28 cellular contexts compared by ENCODE assay signal in genomic region chr2:134667541-134667940, GRCh38. TPM values are rescaled to one million over a fixed set of nuclear protein-coding genes. Genes with fewer than 3 reads are reported as not detected.
DNase-seq lines count a peak whose midpoint lies in the region; ATAC-seq and TF ChIP-seq lines count a peak whose summit lies in the region.
"Had no signal": no experiment of that assay in that cellular context is flagged by ENCODE, and none has a peak within 500 bp of the region (broad histone marks: within the 10 kb centered on the region; RNA-seq: fewer than 3 reads in every experiment).

No MANE protein-coding gene starts in this region.

- intact Hi-C loops in CD4-positive, alpha-beta memory T cell (cut with micrococcal nuclease): loop anchor here (5.0 kb wide), 2 partner anchors 50 to 1470 kb away; partner anchors contain the start of gene TMEM163
- intact Hi-C loops in PC-3 (cut with micrococcal nuclease): no loop called here

- H3K27ac Mint-ChIP-seq in CD4-positive, alpha-beta memory T cell: peak overlapping the region in 5 of 7 donors; percentile 24 to 99 (median 46)
- H3K27ac Mint-ChIP-seq: activated CD8-positive, alpha-beta T cell treated with anti-CD3 and anti-CD28 coated beads, Interleukin-2, amount 10 ng/mL, durations not matched to agents 7 days and 5 days; activated naive CD8-positive, alpha-beta T cell treated with anti-CD3 and anti-CD28 coated beads, Interleukin-2, amount 10 ng/mL, durations not matched to agents 7 days and 5 days; CD8-positive, alpha-beta T cell; mesothelial cell of epicardium had no signal

- H4K20me1 ChIP-seq in PC-3 (ENCODE audit: low read length) (no peaks in the 10 kb centered on the region), osteoblast (ENCODE audit: insufficient read depth, low read length) (no peaks in the 10 kb centered on the region)

- no peaks in the 10 kb centered on the region for H3F3A ChIP-seq in PC-3 (ENCODE audit: low read length, unreplicated experiment)

- POLR2A ChIA-PET in CD4-positive, alpha-beta memory T cell (lab: Charles Lee; ENCODE audit: partially characterized antibody): no interaction called here
- POLR2A ChIA-PET in PC-3 (lab: Charles Lee; ENCODE audit: unreplicated experiment): no interaction called here

- CTCF ChIA-PET in CD4-positive, alpha-beta memory T cell (lab: Charles Lee; ENCODE audit: partially characterized antibody): interaction anchor here (1.1 kb wide), 1 partner anchor 10 kb away, joined by 3 read pairs; no protein-coding TSS in a partner anchor
- CTCF ChIA-PET in PC-3 (lab: Charles Lee): interaction anchor here (0.5 kb wide), 1 partner anchor 9 kb away, joined by 5 read pairs; no protein-coding TSS in a partner anchor

- H3K4me1 ChIP-seq in CD4-positive, alpha-beta memory T cell (ENCODE audit: insufficient read depth, low read length): peaks cover 73% of the 10 kb centered on the region
- H3K4me1 ChIP-seq in PC-3 (ENCODE audit: insufficient read depth, low read length) (peaks cover 11% of the 10 kb centered on the region), osteoblast (ENCODE audit: insufficient read depth, low read length) (no peaks in the 10 kb centered on the region)

- TF ChIP-seq CTCF in PC-3 (conservative IDR thresholded peaks at IDR 0.05; ENCODE audit: low read depth, low read length): no peak
- no peak for TF ChIP-seq CTCF in osteoblast (IDR thresholded peaks at IDR 0.05; ENCODE audit: extremely low read depth, low read depth, low read length)

- H3K27me3 Mint-ChIP-seq in CD4-positive, alpha-beta memory T cell: peaks cover 0 to 1% of the 10 kb centered on the region in 2 donors

- ATAC-seq in PC-3 (peak; percentile 76), HG03135 (IDR thresholded peaks at IDR 0.05; ENCODE audit: unreplicated experiment) (no peak), HG03439 (IDR thresholded peaks at IDR 0.05; ENCODE audit: unreplicated experiment) (no peak)
- ATAC-seq: activated CD8-positive, alpha-beta T cell treated with anti-CD3 and anti-CD28 coated beads, Interleukin-2, amount 10 ng/mL, durations not matched to agents 7 days and 5 days; CD8-positive, alpha-beta T cell had no signal

- H3K9ac ChIP-seq in PC-3 (ENCODE audit: low read length): no peak overlapping the region
- H3K9ac ChIP-seq: KMS-11 had no signal

- H3K9me2 ChIP-seq in PC-3 (replicated peaks; ENCODE audit: low read length): no peaks in the 10 kb centered on the region

- no peak overlapping the region for H3K27ac ChIP-seq in CD4-positive, alpha-beta memory T cell (ENCODE audit: low read depth, low read length)
- H3K27ac ChIP-seq in PC-3 (ENCODE audit: low read length): no peak overlapping the region
- H3K27ac ChIP-seq in osteoblast (ENCODE audit: low read depth, low read length): no peak overlapping the region
- H3K27ac ChIP-seq: epithelial cell of prostate, KMS-11 had no signal

- no peaks in the 10 kb centered on the region for H3K9me3 ChIP-seq in CD4-positive, alpha-beta memory T cell (ENCODE audit: control insufficient read depth in 1 of 2, low read length in 2 of 2)
- H3K9me3 ChIP-seq in PC-3 (ENCODE audit: low read length): no peaks in the 10 kb centered on the region
- H3K9me3 ChIP-seq in osteoblast (ENCODE audit: low read depth, low read length): no peaks in the 10 kb centered on the region

- no peak for DNase-seq in CD4-positive, alpha-beta memory T cell
- DNase-seq in PC-3: peak; percentile 44
- DNase-seq in glomerular visceral epithelial cell (ENCODE audit: extremely low spot score): peak; percentile 62
- DNase-seq in osteoblast (ENCODE audit: insufficient read length, low spot score, missing footprints): peak; percentile 32
- no peak for DNase-seq in activated T-cell treated with anti-CD3 and anti-CD28 coated beads, Interleukin-2, amount 50 U/mL, for 1 hour
- DNase-seq: activated CD8-positive, alpha-beta T cell treated with anti-CD3 and anti-CD28 coated beads, Interleukin-2, amount 10 ng/mL, durations not matched to agents 7 days and 5 days; activated effector memory CD4-positive, alpha-beta T cell treated with anti-CD3 and anti-CD28 coated beads, Interleukin-2, amount 50 U/mL, for 16 hours; activated naive CD8-positive, alpha-beta T cell treated with anti-CD3 and anti-CD28 coated beads, Interleukin-2, amount 10 ng/mL, durations not matched to agents 7 days and 5 days; aorta; CD8-positive, alpha-beta T cell; effector CD4-positive, alpha-beta T cell; H7; islet precursor cell; MM.1S; naive B cell; NCI-H1417; NCI-H2029; NCI-H524 treated with DMSO at 0.1 percent for 48 hours; NK-92 treated with Interleukin-12 subunit alpha and Interleukin-12 subunit beta, amount 100 ng/mL, for 24 hours; occipital lobe; Right ventricle myocardium superior; stimulated activated CD4-positive, alpha-beta T cell treated with anti-CD3 and anti-CD28 coated beads, Interleukin-4, amount 100 ng/mL, for 24 hours; trophoblast cell had no signal

- no peaks in the 10 kb centered on the region for H3K36me3 Mint-ChIP-seq in CD4-positive, alpha-beta memory T cell
- H3K36me3 Mint-ChIP-seq: activated naive CD8-positive, alpha-beta T cell treated with anti-CD3 and anti-CD28 coated beads, Interleukin-2, amount 10 ng/mL, durations not matched to agents 7 days and 5 days; CD8-positive, alpha-beta T cell; mesothelial cell of epicardium; naive B cell had no signal

- peak overlapping the region; percentile 17 for H3K4me2 ChIP-seq in PC-3 (ENCODE audit: low read length)
- no peak overlapping the region for H3K4me2 ChIP-seq in osteoblast (ENCODE audit: insufficient read depth, low read length)
- H3K4me2 ChIP-seq: KMS-11 had no signal

- peak overlapping the region in 5 of 8 donors; percentile 17 to 62 (median 44) for H3K4me3 Mint-ChIP-seq in CD4-positive, alpha-beta memory T cell
- H3K4me3 Mint-ChIP-seq: activated CD8-positive, alpha-beta T cell treated with anti-CD3 and anti-CD28 coated beads, Interleukin-2, amount 10 ng/mL, durations not matched to agents 7 days and 5 days; activated naive CD8-positive, alpha-beta T cell treated with anti-CD3 and anti-CD28 coated beads, Interleukin-2, amount 10 ng/mL, durations not matched to agents 7 days and 5 days; mesothelial cell of epicardium had no signal

- peaks cover 0 to 3% (median 0%) of the 10 kb centered on the region in 8 donors for H3K9me3 Mint-ChIP-seq in CD4-positive, alpha-beta memory T cell
- H3K9me3 Mint-ChIP-seq: activated naive CD8-positive, alpha-beta T cell treated with anti-CD3 and anti-CD28 coated beads, Interleukin-2, amount 10 ng/mL, durations not matched to agents 7 days and 5 days; CD8-positive, alpha-beta T cell; mesothelial cell of epicardium had no signal

- H3K4me1 Mint-ChIP-seq in CD4-positive, alpha-beta memory T cell: peaks cover 62 to 87% (median 78%) of the 10 kb centered on the region in 4 donors
- H3K4me1 Mint-ChIP-seq: mesothelial cell of epicardium had no signal

- no TSS peak for BruUV-seq in PC-3 (replicated peaks; lab: Mats Ljungman, UMichigan)

- no peaks in the 10 kb centered on the region for H3K27me3 ChIP-seq in CD4-positive, alpha-beta memory T cell (ENCODE audit: insufficient read depth, low read length)
- no peaks in the 10 kb centered on the region for H3K27me3 ChIP-seq in PC-3 (ENCODE audit: low read length)
- H3K27me3 ChIP-seq in osteoblast (ENCODE audit: insufficient read depth, low read length): no peaks in the 10 kb centered on the region

- H3K79me2 ChIP-seq in PC-3 (ENCODE audit: low read length) (no peaks in the 10 kb centered on the region), osteoblast (ENCODE audit: insufficient read depth, low read length) (no peaks in the 10 kb centered on the region)

- H2AFZ ChIP-seq in PC-3 (ENCODE audit: low read length): no peak overlapping the region
- H2AFZ ChIP-seq in osteoblast (ENCODE audit: low read length): no peak overlapping the region

- no peak overlapping the region for H3K4me3 ChIP-seq in CD4-positive, alpha-beta memory T cell (ENCODE audit: low read length in 2 of 2)
- no peak overlapping the region for H3K4me3 ChIP-seq in PC-3 (ENCODE audit: low read length)
- H3K4me3 ChIP-seq in osteoblast (ENCODE audit: insufficient read depth, low read length): no peak overlapping the region

- no peaks in the 10 kb centered on the region for H3K36me3 ChIP-seq in CD4-positive, alpha-beta memory T cell (ENCODE audit: insufficient read depth, low read length)
- H3K36me3 ChIP-seq in PC-3 (ENCODE audit: low read depth, low read length) (no peaks in the 10 kb centered on the region), osteoblast (ENCODE audit: insufficient read depth, low read length) (no peaks in the 10 kb centered on the region)

RNA-seq across cellular contexts. Expression of gene TMEM163, which starts 51.3 kb away (rescaled TPM):
- not detected for total RNA-seq in CD4-positive, alpha-beta memory T cell
- under 1 TPM in 1 of 2 donors, not detected in 1; 0.47 TPM for polyA plus RNA-seq in CD4-positive, alpha-beta memory T cell
- total RNA-seq in PC-3 (2014; rRNA removed): 0.12 and 0.47 TPM in 2 replicates
- under 0.01 TPM in 1 of 2 replicates, not detected in the other for total RNA-seq in osteoblast

Comparison
In these comparisons a context has a peak if more than half of its experiments do, and no peak if none do; other contexts are left out.
1. DNase-seq: peak in PC-3 (single experiment), glomerular visceral epithelial cell (single experiment) and osteoblast (single experiment); none in CD4-positive, alpha-beta memory T cell (0 of 5) and activated T-cell treated with anti-CD3 and anti-CD28 coated beads, Interleukin-2, amount 50 U/mL, for 1 hour (single experiment).